Comparison of ENCODE assay signal across 8 cellular contexts in the genomic region with DNA sequence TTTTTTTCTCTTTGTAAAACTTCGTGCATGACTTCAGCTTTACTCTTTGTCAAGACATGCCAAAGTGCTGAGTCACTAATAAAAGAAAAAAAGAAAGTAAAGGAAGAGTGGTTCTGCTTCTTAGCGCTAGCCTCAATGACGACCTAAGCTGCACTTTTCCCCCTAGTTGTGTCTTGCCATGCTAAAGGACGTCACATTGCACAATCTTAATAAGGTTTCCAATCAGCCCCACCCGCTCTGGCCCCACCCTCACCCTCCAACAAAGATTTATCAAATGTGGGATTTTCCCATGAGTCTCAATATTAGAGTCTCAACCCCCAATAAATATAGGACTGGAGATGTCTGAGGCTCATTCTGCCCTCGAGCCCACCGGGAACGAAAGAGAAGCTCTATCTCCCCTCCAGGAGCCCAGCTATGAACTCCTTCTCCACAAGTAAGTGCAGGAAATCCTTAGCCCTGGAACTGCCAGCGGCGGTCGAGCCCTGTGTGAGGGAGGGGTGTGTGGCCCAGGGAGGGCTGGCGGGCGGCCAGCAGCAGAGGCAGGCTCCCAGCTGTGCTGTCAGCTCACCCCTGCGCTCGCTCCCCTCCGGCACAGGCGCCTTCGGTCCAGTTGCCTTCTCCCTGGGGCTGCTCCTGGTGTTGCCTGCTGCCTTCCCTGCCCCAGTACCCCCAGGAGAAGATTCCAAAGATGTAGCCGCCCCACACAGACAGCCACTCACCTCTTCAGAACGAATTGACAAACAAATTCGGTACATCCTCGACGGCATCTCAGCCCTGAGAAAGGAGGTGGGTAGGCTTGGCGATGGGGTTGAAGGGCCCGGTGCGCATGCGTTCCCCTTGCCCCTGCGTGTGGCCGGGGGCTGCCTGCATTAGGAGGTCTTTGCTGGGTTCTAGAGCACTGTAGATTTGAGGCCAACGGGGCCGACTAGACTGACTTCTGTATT. TPM values are rescaled to one million over a fixed set of nuclear protein-coding genes. Genes with fewer than 3 reads are reported as not detected.
DNase-seq lines count a peak whose midpoint lies in the region; ATAC-seq and TF ChIP-seq lines count a peak whose summit lies in the region.

Gene IL6 (plus strand): TSS at position 352 of the 944 bp plus-strand sequence. CDS start 63 bp downstream, at position 415.

- peak within 1 kb of the TSS; percentile 47 to 83 for H3K27ac ChIP-seq in coronary artery

- DNase-seq in DMS 273 (lab: John Stamatoyannopoulos, UW; ENCODE audit: unreplicated experiment) = peak; percentile 95
- peak; percentile 26 for DNase-seq in LoVo (ENCODE audit: low spot score)
- DNase-seq in SK-N-DZ (ENCODE audit: low spot score) = peak; percentile 21
- DNase-seq in coronary artery (ENCODE audit: low spot score) = peak; percentile 91
- peak; percentile 79 for DNase-seq in left kidney (ENCODE audit: low read depth, low spot score)
- DNase-seq in stimulated activated CD4-positive, alpha-beta T cell treated with anti-CD3 and anti-CD28 coated beads, Interleukin-4, amount 100 ng/mL, for 4 hours = peak; percentile 7 to 11

- TF ChIP-seq CTCF in coronary artery (IDR thresholded peaks at IDR 0.05) = no peak

- peak within 1 kb of the TSS; percentile 70 for H3K4me3 ChIP-seq in coronary artery

- ATAC-seq in GM19452 (IDR thresholded peaks at IDR 0.05; ENCODE audit: unreplicated experiment) (no peak), GM18511 (IDR thresholded peaks at IDR 0.05; ENCODE audit: unreplicated experiment) (no peak)

RNA-seq across cellular contexts. Expression of gene IL6, which starts in this region (rescaled TPM):
- polyA plus RNA-seq in SK-N-DZ (2014; cell fraction: cytosol; rRNA removed) = not detected in 2 replicates
- not detected in 2 replicates for polyA plus RNA-seq in SK-N-DZ (2014; cell fraction: nucleus; rRNA removed)

Comparison
In these comparisons a context has a peak if more than half of its experiments do, and no peak if none do; other contexts are left out.
1. DNase-seq: peak in every context shown above with its lines; median percentile 95 in DMS 273; 91 in coronary artery; 79 in left kidney; 26 in LoVo; 21 in SK-N-DZ; 9 in stimulated activated CD4-positive, alpha-beta T cell treated with anti-CD3 and anti-CD28 coated beads, Interleukin-4, amount 100 ng/mL, for 4 hours.